In genomic region chr17:46771601-46772012, GRCh38 we compare ENCODE assay signal across 8 cellular contexts. TPM values are rescaled to one million over a fixed set of nuclear protein-coding genes. Genes with fewer than 3 reads are reported as not detected.
DNase-seq lines count a peak whose midpoint lies in the region; ATAC-seq and TF ChIP-seq lines count a peak whose summit lies in the region.

No MANE protein-coding gene starts in this region.

- H3K9me3 ChIP-seq in right cardiac atrium (ENCODE audit: control insufficient read depth, low read length): no peaks in the 10 kb centered on the region

- DNase-seq in Calu3 (peak; percentile 61), right cardiac atrium (peak; percentile 45 to 70 (median 69))
- no peak for DNase-seq in stimulated activated naive B cell treated with anti-CD40 and anti-IgM and Interleukin-4, amounts not matched to agents 10 μg/mL and 1 μg/mL and 100 μg/mL, for 72 hours

- CTCF ChIA-PET in Calu3 (lab: Charles Lee): no interaction called here

- under 1% methylated on average over 78 of the region's 80 CpGs for WGBS in right cardiac atrium

- no peak overlapping the region for H3K27ac Mint-ChIP-seq in Calu3 (ENCODE audit: unreplicated experiment)
- no peak overlapping the region for H3K27ac Mint-ChIP-seq in stimulated activated naive B cell treated with anti-CD40 and anti-IgM and Interleukin-4, amounts not matched to agents 10 μg/mL and 1 μg/mL and 100 μg/mL, for 72 hours

- H3K27me3 ChIP-seq in right cardiac atrium (ENCODE audit: control insufficient read depth, insufficient read depth): no peaks in the 10 kb centered on the region

- peaks cover 5% of the 10 kb centered on the region for H3K27me3 Mint-ChIP-seq in Calu3 (ENCODE audit: unreplicated experiment)
- peaks cover 2 to 16% of the 10 kb centered on the region in 2 donors for H3K27me3 Mint-ChIP-seq in stimulated activated naive B cell treated with anti-CD40 and anti-IgM and Interleukin-4, amounts not matched to agents 10 μg/mL and 1 μg/mL and 100 μg/mL, for 72 hours

- no peaks in the 10 kb centered on the region for H3K4me1 ChIP-seq in right cardiac atrium (ENCODE audit: control insufficient read depth, insufficient read depth, low read length)

- no peaks in the 10 kb centered on the region for H3K9me3 Mint-ChIP-seq in Calu3 (ENCODE audit: low read depth, unreplicated experiment)
- no peaks in the 10 kb centered on the region for H3K9me3 Mint-ChIP-seq in stimulated activated naive B cell treated with anti-CD40 and anti-IgM and Interleukin-4, amounts not matched to agents 10 μg/mL and 1 μg/mL and 100 μg/mL, for 72 hours

- H3K4me3 ChIP-seq in WI38 (ENCODE audit: low read depth, low read length): peak overlapping the region; percentile 51
- peak overlapping the region; percentile 70 for H3K4me3 ChIP-seq in right cardiac atrium (ENCODE audit: low read length)

- H3K4me1 Mint-ChIP-seq in Calu3 (ENCODE audit: low read depth, unreplicated experiment): peaks cover 5% of the 10 kb centered on the region
- H3K4me1 Mint-ChIP-seq in stimulated activated naive B cell treated with anti-CD40 and anti-IgM and Interleukin-4, amounts not matched to agents 10 μg/mL and 1 μg/mL and 100 μg/mL, for 72 hours: peaks cover 12 to 29% of the 10 kb centered on the region in 2 donors

- peak; percentile 49 for ATAC-seq in HG02759 (IDR thresholded peaks at IDR 0.05; ENCODE audit: unreplicated experiment)
- no peak for ATAC-seq in right cardiac atrium
- peak; percentile 29 to 38 for ATAC-seq in stimulated activated naive B cell treated with anti-CD40 and anti-IgM and Interleukin-4, amounts not matched to agents 10 μg/mL and 1 μg/mL and 100 μg/mL, for 72 hours (replicated peaks)
- ATAC-seq in HG03521 (IDR thresholded peaks at IDR 0.05; ENCODE audit: unreplicated experiment): no peak
- ATAC-seq in HG02571 (IDR thresholded peaks at IDR 0.05; ENCODE audit: unreplicated experiment): no peak
- ATAC-seq in GM19035 (IDR thresholded peaks at IDR 0.05; ENCODE audit: unreplicated experiment): no peak

- no TSS peak for BruUV-seq in Calu3 (replicated peaks; lab: Mats Ljungman, UMichigan)

- H3K36me3 Mint-ChIP-seq in Calu3 (ENCODE audit: insufficient read depth, unreplicated experiment): peaks cover 30% of the 10 kb centered on the region
- H3K36me3 Mint-ChIP-seq in stimulated activated naive B cell treated with anti-CD40 and anti-IgM and Interleukin-4, amounts not matched to agents 10 μg/mL and 1 μg/mL and 100 μg/mL, for 72 hours: no peaks in the 10 kb centered on the region

- H3K4me3 Mint-ChIP-seq in Calu3 (ENCODE audit: low read depth, unreplicated experiment): peak overlapping the region; percentile 69
- peak overlapping the region; percentile 73 for H3K4me3 Mint-ChIP-seq in stimulated activated naive B cell treated with anti-CD40 and anti-IgM and Interleukin-4, amounts not matched to agents 10 μg/mL and 1 μg/mL and 100 μg/mL, for 72 hours

- no peak for TF ChIP-seq CTCF in Calu3 (IDR thresholded peaks at IDR 0.05; ENCODE audit: unreplicated experiment)
- no peak for TF ChIP-seq CTCF in WI38 (IDR thresholded peaks at IDR 0.05; ENCODE audit: low read depth, low read length)

- intact Hi-C loops in Calu3 (cut with micrococcal nuclease; ENCODE audit: unreplicated experiment) (no loop called here), right cardiac atrium (cut with DNase I) (no loop called here)

- no peak overlapping the region for H3K27ac ChIP-seq in right cardiac atrium (ENCODE audit: low read length)

RNA-seq across cellular contexts. Expression of gene WNT3, which starts 46.9 kb away (rescaled TPM):
- total RNA-seq in Calu3 (2022): 5.2 and 6.1 TPM in 2 replicates
- 1 to 10 TPM in 3 of 4 donors, under 1 TPM in 1; 0.79 to 2.5 (median 1.5) TPM for total RNA-seq in right cardiac atrium
- 1.0 TPM for polyA plus RNA-seq in right cardiac atrium

Comparison
In these comparisons a context has a peak if more than half of its experiments do, and no peak if none do; other contexts are left out.
1. ATAC-seq: peak in HG02759 (single experiment) and stimulated activated naive B cell treated with anti-CD40 and anti-IgM and Interleukin-4, amounts not matched to agents 10 μg/mL and 1 μg/mL and 100 μg/mL, for 72 hours (2 of 2); none in right cardiac atrium (0 of 2), HG03521 (single experiment), HG02571 (single experiment) and GM19035 (single experiment).